ENCODE assay signal across 16 cellular contexts in the genomic region with DNA sequence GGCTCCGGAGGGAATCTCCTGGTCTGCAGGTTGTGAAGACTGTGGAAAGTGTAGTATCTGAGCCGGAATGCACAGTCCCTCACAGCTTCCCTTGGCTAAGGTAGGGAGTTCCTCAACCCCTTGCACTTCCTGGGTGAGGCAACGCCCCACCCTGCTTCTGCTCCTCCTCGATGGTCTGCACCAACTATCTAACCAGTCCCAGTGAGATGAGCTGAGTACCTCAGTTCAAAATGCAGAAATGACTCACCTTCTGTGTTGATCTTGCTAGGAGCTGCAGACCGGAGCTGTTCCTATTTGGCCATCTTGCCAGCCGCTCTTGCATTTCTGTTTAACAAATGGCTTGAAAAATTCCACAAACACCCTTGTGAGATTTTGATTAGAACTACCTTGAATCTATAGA.
"Had no signal": no experiment of that assay in that cellular context is flagged by ENCODE, and none has a peak within 500 bp of the region (broad histone marks: within the 10 kb centered on the region; RNA-seq: fewer than 3 reads in every experiment).

No MANE protein-coding gene starts in this region.

- DNase-seq: activated CD4-positive, alpha-beta T cell treated with anti-CD3 and anti-CD28 coated beads, Interleukin-2, amount 50 U/mL, for 1 hour; activated CD4-positive, CD25-positive, alpha-beta regulatory T cell treated with anti-CD3 and anti-CD28 coated beads, Interleukin-2, amount 50 U/mL, for 72 hours; activated CD8-positive, alpha-beta memory T cell treated with anti-CD3 and anti-CD28 coated beads, Interleukin-2, amount 50 U/mL, for 4 hours; activated effector memory CD4-positive, alpha-beta T cell treated with anti-CD3 and anti-CD28 coated beads, Interleukin-2, amount 50 U/mL, for 16 hours; activated naive CD4-positive, alpha-beta T cell treated with anti-CD3 and anti-CD28 coated beads, Interleukin-2, amount 50 U/mL, for 16 hours; activated T-cell treated with anti-CD3 and anti-CD28 coated beads, Interleukin-2, amount 50 U/mL, for 48 hours; effector CD4-positive, alpha-beta T cell; esophagus squamous epithelium; heart right ventricle; immature natural killer cell; kidney glomerular epithelial cell; left ventricle myocardium inferior; nucleus accumbens; stimulated activated CD8-positive, alpha-beta memory T cell treated with anti-CD3 and anti-CD28 coated beads, Interleukin-4, amount 100 ng/mL, for 48 hours; stimulated activated naive CD4-positive, alpha-beta T cell; tibial artery had no signal

- H3K4me3 ChIP-seq: esophagus squamous epithelium, heart right ventricle, left ventricle myocardium inferior, tibial artery had no signal

- ATAC-seq: heart right ventricle had no signal
